9 cellular contexts compared by ENCODE assay signal in the genomic region with DNA sequence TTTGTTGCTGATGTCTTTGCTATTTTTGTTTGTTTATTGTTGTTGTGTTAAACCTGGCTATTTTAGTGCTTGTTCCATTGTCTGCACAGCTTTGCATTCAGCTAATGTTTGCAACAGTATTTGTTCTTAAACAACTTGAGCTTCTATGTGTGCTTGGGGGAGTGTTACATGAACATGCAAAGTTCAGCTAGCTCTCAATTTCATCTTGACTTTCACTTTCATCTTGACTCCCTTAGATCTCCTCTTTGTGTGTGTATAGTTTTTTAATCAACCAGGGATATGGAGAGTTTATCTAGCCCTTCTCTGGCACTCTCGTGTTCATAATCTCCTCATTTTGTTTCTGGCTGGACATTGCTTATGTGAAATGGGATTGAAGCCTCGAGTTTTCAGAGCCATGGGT.
DNase-seq lines count a peak whose midpoint lies in the region; ATAC-seq and TF ChIP-seq lines count a peak whose summit lies in the region.
"Had no signal": no experiment of that assay in that cellular context is flagged by ENCODE, and none has a peak within 500 bp of the region (broad histone marks: within the 10 kb centered on the region; RNA-seq: fewer than 3 reads in every experiment).

No MANE protein-coding gene starts in this region.

- in situ Hi-C loops in GM13977 (cut with MboI; ENCODE audit: low pct_unique_long_range_greater_than_20kb, low sequenced_read_pairs, unreplicated experiment), result no loop called here

- H3K4me3 Mint-ChIP-seq in activated naive CD8-positive, alpha-beta T cell treated with anti-CD3 and anti-CD28 coated beads for 36 hours, result no peak overlapping the region
- H3K4me3 Mint-ChIP-seq: activated B cell treated with CpG ODN at 0.5 μM for 24 hours had no signal

- DNase-seq in GM13977 (ENCODE audit: low spot score) (peak; percentile 5), fibroblast of peridontal ligament (ENCODE audit: extremely low read depth) (peak; percentile 58), NCI-H526 treated with DMSO at 0.1 percent for 48 hours (lab: John Stamatoyannopoulos, UW) (no peak), NCI-H2171 (lab: John Stamatoyannopoulos, UW) (no peak)
- no peak for DNase-seq in stimulated activated CD8-positive, alpha-beta memory T cell treated with anti-CD3 and anti-CD28 coated beads, Interleukin-4, amount 100 ng/mL, for 48 hours
- no peak for DNase-seq in activated naive CD8-positive, alpha-beta T cell treated with anti-CD3 and anti-CD28 coated beads for 36 hours
- DNase-seq: activated B cell treated with CpG ODN at 0.5 μM for 24 hours had no signal

- H3K4me1 Mint-ChIP-seq in activated naive CD8-positive, alpha-beta T cell treated with anti-CD3 and anti-CD28 coated beads for 36 hours, result peaks cover 6% of the 10 kb centered on the region

- no peaks in the 10 kb centered on the region for H3K27me3 Mint-ChIP-seq in activated naive CD8-positive, alpha-beta T cell treated with anti-CD3 and anti-CD28 coated beads for 36 hours
- H3K27me3 Mint-ChIP-seq: activated B cell treated with CpG ODN at 0.5 μM for 24 hours had no signal

- no peak overlapping the region for H3K27ac Mint-ChIP-seq in activated naive CD8-positive, alpha-beta T cell treated with anti-CD3 and anti-CD28 coated beads for 36 hours
- H3K27ac Mint-ChIP-seq: activated B cell treated with CpG ODN at 0.5 μM for 24 hours had no signal

- H3K36me3 Mint-ChIP-seq in activated naive CD8-positive, alpha-beta T cell treated with anti-CD3 and anti-CD28 coated beads for 36 hours, result no peaks in the 10 kb centered on the region

- H3K9me3 Mint-ChIP-seq in activated naive CD8-positive, alpha-beta T cell treated with anti-CD3 and anti-CD28 coated beads for 36 hours, result peaks cover 3% of the 10 kb centered on the region
- H3K9me3 Mint-ChIP-seq: activated B cell treated with CpG ODN at 0.5 μM for 24 hours had no signal

- ATAC-seq in GM21390 (IDR thresholded peaks at IDR 0.05; ENCODE audit: unreplicated experiment) (peak; percentile 99), HG03354 (IDR thresholded peaks at IDR 0.05; ENCODE audit: poor library complexity, severe bottlenecking, unreplicated experiment) (peak; percentile 98)

- TF ChIP-seq CTCF in GM13977 (IDR thresholded peaks at IDR 0.05; ENCODE audit: extremely low read depth, insufficient read depth, missing control alignments), result no peak

Comparison
In these comparisons a context has a peak if more than half of its experiments do, and no peak if none do; other contexts are left out.
1. DNase-seq: peak in GM13977 (single experiment) and fibroblast of peridontal ligament (single experiment); none in stimulated activated CD8-positive, alpha-beta memory T cell treated with anti-CD3 and anti-CD28 coated beads, Interleukin-4, amount 100 ng/mL, for 48 hours (single experiment), NCI-H526 treated with DMSO at 0.1 percent for 48 hours (single experiment), NCI-H2171 (single experiment) and activated naive CD8-positive, alpha-beta T cell treated with anti-CD3 and anti-CD28 coated beads for 36 hours (single experiment).